Comparison of ENCODE assay signal across 8 cellular contexts in the genomic region with DNA sequence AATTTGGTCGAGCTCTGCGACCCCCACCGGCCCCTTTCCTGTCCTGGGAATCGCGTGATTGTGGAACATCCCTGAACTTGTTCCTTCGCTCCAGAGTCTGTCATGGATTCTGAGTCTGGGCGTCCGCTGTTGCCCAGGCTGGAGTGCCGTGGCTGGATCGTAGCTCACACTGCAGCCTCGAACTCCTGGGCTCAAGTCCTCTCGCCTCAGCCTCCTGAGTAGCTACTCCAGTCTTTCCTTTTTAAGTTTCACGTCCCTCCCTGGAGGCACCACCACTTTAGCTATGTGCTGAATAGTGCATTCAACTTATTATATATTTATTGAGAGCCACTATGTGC. TPM values are rescaled to one million over a fixed set of nuclear protein-coding genes. Genes with fewer than 3 reads are reported as not detected.
DNase-seq lines count a peak whose midpoint lies in the region; ATAC-seq, FAIRE-seq and TF ChIP-seq lines count a peak whose summit lies in the region.

No MANE protein-coding gene starts in this region.

- intact Hi-C loops in breast epithelium (cut with DNase I; ENCODE audit: low total_unique reads): no loop called here
- intact Hi-C loops in lower leg skin (cut with DNase I; ENCODE audit: low total_unique reads): no loop called here

- H3K4me3 Mint-ChIP-seq in type B pancreatic cell: peak overlapping the region; percentile 92

- H3K36me3 ChIP-seq in breast epithelium: no peaks in the 10 kb centered on the region

- ATAC-seq in GM18498 (IDR thresholded peaks at IDR 0.05; ENCODE audit: unreplicated experiment): no peak

- no peaks in the 10 kb centered on the region for H3K9me3 ChIP-seq in breast epithelium

- H3K4me3 ChIP-seq in GM12865 (ENCODE audit: low read depth, low read length): peak overlapping the region; percentile 56
- peak overlapping the region; percentile 60 to 93 (median 60) for H3K4me3 ChIP-seq in breast epithelium
- peak overlapping the region; percentile 44 for H3K4me3 ChIP-seq in lower leg skin (ENCODE audit: low read depth, poor library complexity, severe bottlenecking)

- FAIRE-seq in GM12891 (lab: Jason Lieb, UNC): no peak

- H3K27me3 ChIP-seq in breast epithelium: no peaks in the 10 kb centered on the region

- H3K27me3 Mint-ChIP-seq in type B pancreatic cell: no peaks in the 10 kb centered on the region

- H3K9me3 Mint-ChIP-seq in type B pancreatic cell: no peaks in the 10 kb centered on the region

- DNase-seq in GM12865 (ENCODE audit: low read depth) (no peak), KG1 (lab: John Stamatoyannopoulos, UW) (peak; percentile 51), breast epithelium (ENCODE audit: low spot score in 2 of 2) (no peak), lower leg skin (ENCODE audit: low spot score in 2 of 2) (no peak), type B pancreatic cell (ENCODE audit: extremely low spot score, unreplicated experiment) (no peak), NCI-H128 (lab: John Stamatoyannopoulos, UW; ENCODE audit: unreplicated experiment) (no peak), GM12891 (ENCODE audit: insufficient read length, low spot score) (no peak)

- no peak for TF ChIP-seq CTCF in GM12865 (IDR thresholded peaks at IDR 0.05; ENCODE audit: insufficient read depth, low read depth, low read length, missing control alignments)
- TF ChIP-seq CTCF in breast epithelium (IDR thresholded peaks at IDR 0.05): no peak
- no peak for TF ChIP-seq CTCF in lower leg skin (IDR thresholded peaks at IDR 0.05)
- TF ChIP-seq CTCF in type B pancreatic cell (conservative IDR thresholded peaks at IDR 0.05): no peak

- H3K27ac ChIP-seq in breast epithelium: peak overlapping the region; percentile 72 to 90

- TF ChIP-seq POLR2A in breast epithelium (IDR thresholded peaks at IDR 0.05) (no peak), lower leg skin (IDR thresholded peaks at IDR 0.05) (no peak), GM12891 (IDR thresholded peaks at IDR 0.05; ENCODE audit: low read depth, low read length) (no peak)

- no peaks in the 10 kb centered on the region for H3K4me1 ChIP-seq in breast epithelium

- peak overlapping the region; percentile 53 for H3K27ac Mint-ChIP-seq in type B pancreatic cell

- H3K4me1 Mint-ChIP-seq in type B pancreatic cell (ENCODE audit: unreplicated experiment): no peaks in the 10 kb centered on the region

- WGBS in lower leg skin, 2 donors: 2 to 4% methylated on average over 7 to 10 of the region's 13 CpGs

- no peaks in the 10 kb centered on the region for H3K36me3 Mint-ChIP-seq in type B pancreatic cell

TF ChIP-seq in GM12891, 5 proteins besides CTCF, POLR2A, EP300 and RAD21:
- TF ChIP-seq POLR2AphosphoS5 (IDR thresholded peaks at IDR 0.05; ENCODE audit: low read depth, low read length) (no peak), POU2F2 (IDR thresholded peaks at IDR 0.05; ENCODE audit: low read depth, low read length) (no peak), TAF1 (IDR thresholded peaks at IDR 0.05; ENCODE audit: low read depth, low read length) (no peak), PAX5 (IDR thresholded peaks at IDR 0.05; ENCODE audit: insufficient read depth, low read length, severe bottlenecking) (no peak)

RNA-seq across cellular contexts. Expression of a gene that starts 0.7 kb away (rescaled TPM):
- total RNA-seq in breast epithelium (under 1 TPM in 1 of 3 donors, not detected in 2; 0.16 TPM), lower leg skin (under 1 TPM in 1 of 4 donors, not detected in 3; 0.45 TPM), type B pancreatic cell (ENCODE audit: low replicate concordance) (not detected in 2 replicates)
- polyA plus RNA-seq in GM12891 (2012; ENCODE audit: low read depth, missing spikeins): not detected

RNA-seq across cellular contexts. Expression of a gene that starts 21.3 kb away (rescaled TPM):
- total RNA-seq in breast epithelium (1 to 10 TPM; 2.8 to 5.9 (median 3.7) TPM), lower leg skin (1 to 10 TPM in 3 of 4 donors, under 1 TPM in 1; 0.53 to 2.7 (median 1.4) TPM), type B pancreatic cell (ENCODE audit: low replicate concordance) (0.99 and 1.9 TPM in 2 replicates)
- polyA plus RNA-seq in GM12891 (2012; ENCODE audit: low read depth, missing spikeins): 0.35 TPM

RNA-seq across cellular contexts. Expression of a gene that starts 31.8 kb away (rescaled TPM):
- total RNA-seq in breast epithelium: 10 to 100 TPM in 2 of 3 donors, 1 to 10 TPM in 1; 6.1 to 12.8 (median 10.5) TPM
- total RNA-seq in lower leg skin: 1 to 10 TPM; 1.3 to 5.4 (median 3.1) TPM
- 7.1 and 20.3 TPM in 2 replicates for total RNA-seq in type B pancreatic cell (ENCODE audit: low replicate concordance)
- 2.5 TPM for polyA plus RNA-seq in GM12891 (2012; ENCODE audit: low read depth, missing spikeins)

RNA-seq across cellular contexts. Expression of a gene that starts 44.0 kb away (rescaled TPM):
- total RNA-seq in breast epithelium: 10 to 100 TPM; 44.0 to 70.1 (median 45.8) TPM
- total RNA-seq in lower leg skin: 10 to 100 TPM; 15.7 to 30.7 (median 21.1) TPM
- total RNA-seq in type B pancreatic cell (ENCODE audit: low replicate concordance): 18.1 and 18.2 TPM in 2 replicates
- polyA plus RNA-seq in GM12891 (2012; ENCODE audit: low read depth, missing spikeins): 21.4 TPM

RNA-seq across cellular contexts. Expression of a gene that starts 54.3 kb away (rescaled TPM):
- total RNA-seq in breast epithelium: under 1 TPM; 0.59 to 0.98 (median 0.64) TPM
- total RNA-seq in lower leg skin: under 1 TPM; 0.08 to 0.98 (median 0.48) TPM
- total RNA-seq in type B pancreatic cell (ENCODE audit: low replicate concordance): 0.19 and 0.33 TPM in 2 replicates
- polyA plus RNA-seq in GM12891 (2012; ENCODE audit: low read depth, missing spikeins): 0.12 TPM
